In the genomic region with DNA sequence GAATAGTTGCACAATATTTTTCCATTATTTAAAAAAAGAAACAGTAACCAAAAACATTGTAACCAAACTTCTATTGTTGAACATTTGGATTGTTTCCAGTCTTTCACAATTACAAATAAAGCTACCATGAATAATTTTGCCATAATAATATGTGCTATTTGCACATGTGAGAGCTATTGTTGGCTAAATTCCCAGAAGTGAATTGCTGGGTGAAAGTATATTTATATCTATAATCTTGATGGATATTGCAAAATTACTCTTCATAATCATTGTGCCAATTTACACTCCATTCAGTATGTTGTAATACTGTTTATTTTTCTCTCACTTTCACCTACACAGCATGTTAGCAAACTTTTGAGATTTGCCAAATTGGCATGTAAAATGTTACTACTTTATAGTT, we compare ENCODE assay signal across 17 cellular contexts. TPM values are rescaled to one million over a fixed set of nuclear protein-coding genes. Genes with fewer than 3 reads are reported as not detected.
A peak's percentile ranks its signal among the peaks of the same experiment; 100 is the strongest.
DNase-seq lines count a peak whose midpoint lies in the region; ATAC-seq and TF ChIP-seq lines count a peak whose summit lies in the region.
"Had no signal": no experiment of that assay in that cellular context is flagged by ENCODE, and none has a peak within 500 bp of the region (broad histone marks: within the 10 kb centered on the region; RNA-seq: fewer than 3 reads in every experiment).

No MANE protein-coding gene starts in this region.

- peaks cover 3 to 12% of the 10 kb centered on the region in 2 donors for H3K27me3 Mint-ChIP-seq in stimulated activated naive B cell treated with anti-CD40 and anti-IgM and Interleukin-4, amounts not matched to agents 10 μg/mL and 1 μg/mL and 100 μg/mL, for 72 hours

- no peak overlapping the region for H3K9ac ChIP-seq in liver (ENCODE audit: low read depth in 1 of 2, low read length in 2 of 2)
- H3K9ac ChIP-seq: GM23248, KMS-11 had no signal

- peaks cover 4 to 25% (median 17%) of the 10 kb centered on the region in 4 donors for H3K4me1 ChIP-seq in liver (ENCODE audit: control insufficient read depth in 4 of 4, insufficient read depth in 4 of 4, low read length in 3 of 4)

- no peak overlapping the region for H3K4me3 ChIP-seq in astrocyte of the cerebellum (ENCODE audit: low read depth, low read length)
- H3K4me3 ChIP-seq in liver (ENCODE audit: low read depth in 1 of 3, low read length in 3 of 3): no peak overlapping the region
- H3K4me3 ChIP-seq: GM23248 had no signal

- H3K9me3 Mint-ChIP-seq in stimulated activated naive B cell treated with anti-CD40 and anti-IgM and Interleukin-4, amounts not matched to agents 10 μg/mL and 1 μg/mL and 100 μg/mL, for 72 hours: peaks cover 2 to 3% of the 10 kb centered on the region in 2 donors
- H3K9me3 Mint-ChIP-seq: activated naive CD8-positive, alpha-beta T cell treated with anti-CD3 and anti-CD28 coated beads, Interleukin-2, amount 10 ng/mL, durations not matched to agents 7 days and 5 days; CD8-positive, alpha-beta T cell had no signal

- no peak overlapping the region for H3K27ac Mint-ChIP-seq in stimulated activated naive B cell treated with anti-CD40 and anti-IgM and Interleukin-4, amounts not matched to agents 10 μg/mL and 1 μg/mL and 100 μg/mL, for 72 hours
- H3K27ac Mint-ChIP-seq: activated naive CD8-positive, alpha-beta T cell treated with anti-CD3 and anti-CD28 coated beads, Interleukin-2, amount 10 ng/mL, durations not matched to agents 7 days and 5 days; CD8-positive, alpha-beta T cell had no signal

- no peak for TF ChIP-seq RAD21 in liver (IDR thresholded peaks at IDR 0.05)

- H3K4me1 Mint-ChIP-seq in stimulated activated naive B cell treated with anti-CD40 and anti-IgM and Interleukin-4, amounts not matched to agents 10 μg/mL and 1 μg/mL and 100 μg/mL, for 72 hours: peaks cover 14 to 26% of the 10 kb centered on the region in 2 donors
- H3K4me1 Mint-ChIP-seq: activated naive CD8-positive, alpha-beta T cell treated with anti-CD3 and anti-CD28 coated beads, Interleukin-2, amount 10 ng/mL, durations not matched to agents 7 days and 5 days had no signal

- no peaks in the 10 kb centered on the region for H3K36me3 Mint-ChIP-seq in stimulated activated naive B cell treated with anti-CD40 and anti-IgM and Interleukin-4, amounts not matched to agents 10 μg/mL and 1 μg/mL and 100 μg/mL, for 72 hours
- H3K36me3 Mint-ChIP-seq: activated naive CD8-positive, alpha-beta T cell treated with anti-CD3 and anti-CD28 coated beads, Interleukin-2, amount 10 ng/mL, durations not matched to agents 7 days and 5 days; CD8-positive, alpha-beta T cell had no signal

- DNase-seq in LHCN-M2 (ENCODE audit: low read depth): peak; percentile 58
- DNase-seq in NCI-H2081 (lab: John Stamatoyannopoulos, UW): peak; percentile 76 to 93
- DNase-seq in astrocyte of the cerebellum (ENCODE audit: low read depth): peak; percentile 47
- no peak for DNase-seq in stimulated activated naive B cell treated with anti-CD40 and anti-IgM and Interleukin-4, amounts not matched to agents 10 μg/mL and 1 μg/mL and 100 μg/mL, for 72 hours
- DNase-seq: activated CD8-positive, alpha-beta memory T cell treated with anti-CD3 and anti-CD28 coated beads, Interleukin-2, amount 50 U/mL, for 48 hours; activated naive CD8-positive, alpha-beta T cell treated with anti-CD3 and anti-CD28 coated beads, Interleukin-2, amount 10 ng/mL, durations not matched to agents 7 days and 5 days; CD8-positive, alpha-beta T cell; cortex of kidney; foreskin melanocyte; GF-D8; GM23248; NCI-H82; occipital lobe had no signal

- no peak overlapping the region for H3K4me3 Mint-ChIP-seq in stimulated activated naive B cell treated with anti-CD40 and anti-IgM and Interleukin-4, amounts not matched to agents 10 μg/mL and 1 μg/mL and 100 μg/mL, for 72 hours
- H3K4me3 Mint-ChIP-seq: activated naive CD8-positive, alpha-beta T cell treated with anti-CD3 and anti-CD28 coated beads, Interleukin-2, amount 10 ng/mL, durations not matched to agents 7 days and 5 days; CD8-positive, alpha-beta T cell had no signal

- no peaks in the 10 kb centered on the region for H3K27me3 ChIP-seq in liver (ENCODE audit: control insufficient read depth in 4 of 4, insufficient read depth in 4 of 4, low read length in 3 of 4)

- in situ Hi-C loops in astrocyte of the cerebellum (cut with HindIII; ENCODE audit: low sequenced_read_pairs): no loop called here

- no peaks in the 10 kb centered on the region for H3K9me3 ChIP-seq in liver (ENCODE audit: control insufficient read depth in 4 of 4, low read length in 3 of 4)

- TF ChIP-seq CTCF in astrocyte of the cerebellum (IDR thresholded peaks at IDR 0.05; ENCODE audit: low read depth, low read length, missing control alignments): no peak
- no peak for TF ChIP-seq CTCF in liver (IDR thresholded peaks at IDR 0.05; ENCODE audit: low read depth, low read length, missing input control)

- no peak overlapping the region for H3K27ac ChIP-seq in liver (ENCODE audit: low read depth in 1 of 2, low read length in 2 of 2)
- H3K27ac ChIP-seq: GM23248, KMS-11 had no signal

- no peaks in the 10 kb centered on the region for H3K36me3 ChIP-seq in liver (ENCODE audit: control insufficient read depth in 4 of 4, insufficient read depth in 3 of 4, low read depth in 1 of 4, low read length in 3 of 4)

- ATAC-seq in GM18858 (IDR thresholded peaks at IDR 0.05; ENCODE audit: unreplicated experiment): no peak
- ATAC-seq in HG02981 (IDR thresholded peaks at IDR 0.05; ENCODE audit: unreplicated experiment): no peak
- ATAC-seq in stimulated activated naive B cell treated with anti-CD40 and anti-IgM and Interleukin-4, amounts not matched to agents 10 μg/mL and 1 μg/mL and 100 μg/mL, for 72 hours (replicated peaks): no peak
- ATAC-seq: CD8-positive, alpha-beta T cell had no signal

TF ChIP-seq in liver, 16 proteins besides CTCF, POLR2A, EP300 and RAD21:
- TF ChIP-seq HNF4G (IDR thresholded peaks at IDR 0.05) (no peak), NR2F2 (IDR thresholded peaks at IDR 0.05) (no peak), FOXA1 (IDR thresholded peaks at IDR 0.05) (no peak), GABPA (IDR thresholded peaks at IDR 0.05 in 1 of 2, conservative IDR thresholded peaks at IDR 0.05 in 1 of 2) (no peak), SP1 (IDR thresholded peaks at IDR 0.05) (no peak), YY1 (IDR thresholded peaks at IDR 0.05) (peak; percentile 25), JUND (IDR thresholded peaks at IDR 0.05) (peak in 1 of 2 donors; percentile 7), TAF1 (conservative IDR thresholded peaks at IDR 0.05) (no peak), RXRA (IDR thresholded peaks at IDR 0.05) (peak in 1 of 2 donors; percentile 59), FOXA2 (IDR thresholded peaks at IDR 0.05) (peak; percentile 28), HNF4A (conservative IDR thresholded peaks at IDR 0.05) (peak in 1 of 2 donors; percentile 45), EGR1 (IDR thresholded peaks at IDR 0.05; ENCODE audit: low read depth in 2 of 2) (no peak)
- TF ChIP-seq, protein P1, sequence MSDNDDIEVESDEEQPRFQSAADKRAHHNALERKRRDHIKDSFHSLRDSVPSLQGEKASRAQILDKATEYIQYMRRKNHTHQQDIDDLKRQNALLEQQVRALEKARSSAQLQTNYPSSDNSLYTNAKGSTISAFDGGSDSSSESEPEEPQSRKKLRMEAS (IDR thresholded peaks at IDR 0.05): peak; percentile 25
- TF ChIP-seq, protein P2, sequence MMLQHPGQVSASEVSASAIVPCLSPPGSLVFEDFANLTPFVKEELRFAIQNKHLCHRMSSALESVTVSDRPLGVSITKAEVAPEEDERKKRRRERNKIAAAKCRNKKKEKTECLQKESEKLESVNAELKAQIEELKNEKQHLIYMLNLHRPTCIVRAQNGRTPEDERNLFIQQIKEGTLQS (IDR thresholded peaks at IDR 0.05): no peak
- TF ChIP-seq, protein P3, sequence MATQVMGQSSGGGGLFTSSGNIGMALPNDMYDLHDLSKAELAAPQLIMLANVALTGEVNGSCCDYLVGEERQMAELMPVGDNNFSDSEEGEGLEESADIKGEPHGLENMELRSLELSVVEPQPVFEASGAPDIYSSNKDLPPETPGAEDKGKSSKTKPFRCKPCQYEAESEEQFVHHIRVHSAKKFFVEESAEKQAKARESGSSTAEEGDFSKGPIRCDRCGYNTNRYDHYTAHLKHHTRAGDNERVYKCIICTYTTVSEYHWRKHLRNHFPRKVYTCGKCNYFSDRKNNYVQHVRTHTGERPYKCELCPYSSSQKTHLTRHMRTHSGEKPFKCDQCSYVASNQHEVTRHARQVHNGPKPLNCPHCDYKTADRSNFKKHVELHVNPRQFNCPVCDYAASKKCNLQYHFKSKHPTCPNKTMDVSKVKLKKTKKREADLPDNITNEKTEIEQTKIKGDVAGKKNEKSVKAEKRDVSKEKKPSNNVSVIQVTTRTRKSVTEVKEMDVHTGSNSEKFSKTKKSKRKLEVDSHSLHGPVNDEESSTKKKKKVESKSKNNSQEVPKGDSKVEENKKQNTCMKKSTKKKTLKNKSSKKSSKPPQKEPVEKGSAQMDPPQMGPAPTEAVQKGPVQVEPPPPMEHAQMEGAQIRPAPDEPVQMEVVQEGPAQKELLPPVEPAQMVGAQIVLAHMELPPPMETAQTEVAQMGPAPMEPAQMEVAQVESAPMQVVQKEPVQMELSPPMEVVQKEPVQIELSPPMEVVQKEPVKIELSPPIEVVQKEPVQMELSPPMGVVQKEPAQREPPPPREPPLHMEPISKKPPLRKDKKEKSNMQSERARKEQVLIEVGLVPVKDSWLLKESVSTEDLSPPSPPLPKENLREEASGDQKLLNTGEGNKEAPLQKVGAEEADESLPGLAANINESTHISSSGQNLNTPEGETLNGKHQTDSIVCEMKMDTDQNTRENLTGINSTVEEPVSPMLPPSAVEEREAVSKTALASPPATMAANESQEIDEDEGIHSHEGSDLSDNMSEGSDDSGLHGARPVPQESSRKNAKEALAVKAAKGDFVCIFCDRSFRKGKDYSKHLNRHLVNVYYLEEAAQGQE (IDR thresholded peaks at IDR 0.05): no peak
- TF ChIP-seq, protein P4, sequence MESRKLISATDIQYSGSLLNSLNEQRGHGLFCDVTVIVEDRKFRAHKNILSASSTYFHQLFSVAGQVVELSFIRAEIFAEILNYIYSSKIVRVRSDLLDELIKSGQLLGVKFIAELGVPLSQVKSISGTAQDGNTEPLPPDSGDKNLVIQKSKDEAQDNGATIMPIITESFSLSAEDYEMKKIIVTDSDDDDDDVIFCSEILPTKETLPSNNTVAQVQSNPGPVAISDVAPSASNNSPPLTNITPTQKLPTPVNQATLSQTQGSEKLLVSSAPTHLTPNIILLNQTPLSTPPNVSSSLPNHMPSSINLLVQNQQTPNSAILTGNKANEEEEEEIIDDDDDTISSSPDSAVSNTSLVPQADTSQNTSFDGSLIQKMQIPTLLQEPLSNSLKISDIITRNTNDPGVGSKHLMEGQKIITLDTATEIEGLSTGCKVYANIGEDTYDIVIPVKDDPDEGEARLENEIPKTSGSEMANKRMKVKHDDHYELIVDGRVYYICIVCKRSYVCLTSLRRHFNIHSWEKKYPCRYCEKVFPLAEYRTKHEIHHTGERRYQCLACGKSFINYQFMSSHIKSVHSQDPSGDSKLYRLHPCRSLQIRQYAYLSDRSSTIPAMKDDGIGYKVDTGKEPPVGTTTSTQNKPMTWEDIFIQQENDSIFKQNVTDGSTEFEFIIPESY (IDR thresholded peaks at IDR 0.05): peak; percentile 40

RNA-seq across cellular contexts. Expression of a gene that starts 36.6 kb away (rescaled TPM):
- total RNA-seq in LHCN-M2 (2014; rRNA removed): not detected in 2 replicates
- not detected for polyA plus RNA-seq in LHCN-M2 (2012)
- total RNA-seq in liver: 10 to 100 TPM in 1 of 2 donors, under 1 TPM in 1; 0.08 to 22.5 TPM
- not detected for polyA plus RNA-seq in liver
- total RNA-seq: activated naive CD8-positive, alpha-beta T cell treated with anti-CD3 and anti-CD28 coated beads, Interleukin-2, amount 10 ng/mL, durations not matched to agents 7 days and 5 days; CD8-positive, alpha-beta T cell; GM23248 had no signal
- polyA plus RNA-seq: GM23248 had no signal
